9 cellular contexts compared by ENCODE assay signal in the genomic region with DNA sequence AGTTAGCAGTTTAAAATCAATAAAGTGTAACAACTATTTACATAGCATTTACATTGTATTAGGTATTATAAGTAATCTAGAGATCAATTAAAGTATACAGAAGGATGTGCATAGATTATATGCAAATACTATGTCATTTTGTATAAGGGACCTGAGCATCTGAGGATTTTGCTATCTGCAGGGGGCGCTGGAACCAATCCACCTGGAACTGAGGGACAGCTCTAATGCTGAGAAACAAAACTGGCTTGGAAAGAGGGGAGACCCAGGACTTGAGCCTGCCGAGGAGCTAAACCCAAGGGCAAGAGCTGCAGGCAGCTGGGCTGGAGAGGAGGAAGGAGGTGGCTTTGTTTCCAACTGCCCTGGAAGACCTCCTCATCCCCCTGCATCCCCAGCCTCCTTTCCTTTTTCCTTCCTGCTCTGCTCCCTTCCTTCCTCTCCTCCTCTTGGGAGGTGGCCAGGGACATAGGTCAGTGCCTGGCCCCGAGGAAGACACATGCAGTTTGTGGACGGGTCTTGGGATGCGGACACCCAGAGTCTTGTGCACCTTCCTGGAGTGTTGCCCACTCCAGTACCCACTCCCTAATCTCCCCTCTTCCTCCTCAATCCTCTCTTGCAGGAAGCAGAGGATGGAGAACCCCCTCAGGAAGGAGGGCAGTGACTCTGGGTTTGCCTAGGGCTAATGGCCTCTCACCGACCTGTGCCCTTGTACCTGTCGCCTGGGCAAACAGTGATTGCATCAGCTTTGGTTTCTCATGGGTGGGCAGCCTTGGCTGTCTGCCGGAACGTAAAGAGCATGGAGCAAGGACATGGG. TPM values are rescaled to one million over a fixed set of nuclear protein-coding genes. Genes with fewer than 3 reads are reported as not detected.
DNase-seq lines count a peak whose midpoint lies in the region; ATAC-seq and TF ChIP-seq lines count a peak whose summit lies in the region.
"Had no signal": no experiment of that assay in that cellular context is flagged by ENCODE, and none has a peak within 500 bp of the region (broad histone marks: within the 10 kb centered on the region; RNA-seq: fewer than 3 reads in every experiment).

No MANE protein-coding gene starts in this region.

- no peak overlapping the region for H3K27ac ChIP-seq in SU-DHL-6 (ENCODE audit: low read depth, low read length)
- H3K27ac ChIP-seq: adrenal gland had no signal

- H3K27me3 Mint-ChIP-seq in central memory CD8-positive, alpha-beta T cell, result no peaks in the 10 kb centered on the region

- H3F3A ChIP-seq in SU-DHL-6 (ENCODE audit: insufficient read depth), result no peaks in the 10 kb centered on the region

- H3K9me3 ChIP-seq in SU-DHL-6 (ENCODE audit: insufficient read depth, low read length), result no peaks in the 10 kb centered on the region
- H3K9me3 ChIP-seq: adrenal gland had no signal

- H3K27me3 ChIP-seq in SU-DHL-6 (ENCODE audit: low read length), result no peaks in the 10 kb centered on the region
- H3K27me3 ChIP-seq: adrenal gland had no signal

- H2AFZ ChIP-seq in SU-DHL-6 (ENCODE audit: low read depth, low read length, severe bottlenecking), result no peak overlapping the region

- no peaks in the 10 kb centered on the region for H4K20me1 ChIP-seq in SU-DHL-6 (ENCODE audit: low read depth, low read length)

- no peak overlapping the region for H3K27ac Mint-ChIP-seq in central memory CD8-positive, alpha-beta T cell (ENCODE audit: low read depth)

- H3K4me1 Mint-ChIP-seq in central memory CD8-positive, alpha-beta T cell, result peaks cover 9% of the 10 kb centered on the region

- H3K4me3 ChIP-seq in SU-DHL-6 (ENCODE audit: insufficient read depth, low read length, poor library complexity, severe bottlenecking), result no peak overlapping the region
- H3K4me3 ChIP-seq: adrenal gland had no signal

- no peaks in the 10 kb centered on the region for H3K9me2 ChIP-seq in SU-DHL-6 (replicated peaks; ENCODE audit: insufficient read depth, low read length)

- peak; percentile 72 for TF ChIP-seq CTCF in SU-DHL-6 (IDR thresholded peaks at IDR 0.05; ENCODE audit: insufficient read depth, low read length, poor library complexity, severe bottlenecking)

- no peak for ATAC-seq in central memory CD8-positive, alpha-beta T cell (replicated peaks; ENCODE audit: extremely low read depth, poor library complexity, severe bottlenecking)

- H3K9ac ChIP-seq in SU-DHL-6 (ENCODE audit: low read length), result peak overlapping the region; percentile 38; the same call in 1 of the 2 replicates

- H3K79me2 ChIP-seq in SU-DHL-6 (ENCODE audit: insufficient read depth, low read length), result no peaks in the 10 kb centered on the region

- H3K9me3 Mint-ChIP-seq in central memory CD8-positive, alpha-beta T cell, result no peaks in the 10 kb centered on the region

- peak; percentile 21 for DNase-seq in NCI-H748 (lab: John Stamatoyannopoulos, UW; ENCODE audit: unreplicated experiment)
- no peak for DNase-seq in NCI-H748 treated with DMSO at 0.1 percent for 48 hours (lab: John Stamatoyannopoulos, UW)
- DNase-seq in central memory CD8-positive, alpha-beta T cell (ENCODE audit: low spot score in 2 of 2), result peak; percentile 32 to 37
- DNase-seq in stimulated activated CD4-positive, alpha-beta T cell treated with anti-CD3 and anti-CD28 coated beads, Interleukin-15, amount 100 ng/mL, for 24 hours, result peak; percentile 51
- DNase-seq in NCI-H1930 (lab: John Stamatoyannopoulos, UW), result no peak
- no peak for DNase-seq in cerebellum (ENCODE audit: low spot score)
- DNase-seq in RKO (ENCODE audit: low spot score), result no peak

- H3K4me2 ChIP-seq in SU-DHL-6 (ENCODE audit: low read depth, low read length, poor library complexity, severe bottlenecking), result no peak overlapping the region

- H3K36me3 Mint-ChIP-seq in central memory CD8-positive, alpha-beta T cell (ENCODE audit: insufficient read depth), result no peaks in the 10 kb centered on the region

- no peaks in the 10 kb centered on the region for H3K36me3 ChIP-seq in SU-DHL-6 (ENCODE audit: low read length)
- H3K36me3 ChIP-seq: adrenal gland had no signal

- no peak overlapping the region for H3K4me3 Mint-ChIP-seq in central memory CD8-positive, alpha-beta T cell

RNA-seq across cellular contexts. Expression of a gene that starts 0.8 kb away (rescaled TPM):
- not detected for total RNA-seq in cerebellum
- total RNA-seq: adrenal gland had no signal

RNA-seq across cellular contexts. Expression of a gene that starts 32.2 kb away (rescaled TPM):
- 0.36 TPM for total RNA-seq in cerebellum

Comparison
In these comparisons a context has a peak if more than half of its experiments do, and no peak if none do; other contexts are left out.
1. DNase-seq: peak in NCI-H748 (single experiment), central memory CD8-positive, alpha-beta T cell (2 of 2) and stimulated activated CD4-positive, alpha-beta T cell treated with anti-CD3 and anti-CD28 coated beads, Interleukin-15, amount 100 ng/mL, for 24 hours (single experiment); none in NCI-H748 treated with DMSO at 0.1 percent for 48 hours (single experiment), NCI-H1930 (0 of 2), cerebellum (single experiment) and RKO (single experiment).